ENCODE assay signal across 10 cellular contexts in genomic region chr5:93572101-93572772, GRCh38. TPM values are rescaled to one million over a fixed set of nuclear protein-coding genes. Genes with fewer than 3 reads are reported as not detected.
DNase-seq lines count a peak whose midpoint lies in the region; ATAC-seq, FAIRE-seq and TF ChIP-seq lines count a peak whose summit lies in the region.
"Had no signal": no experiment of that assay in that cellular context is flagged by ENCODE, and none has a peak within 500 bp of the region (broad histone marks: within the 10 kb centered on the region; RNA-seq: fewer than 3 reads in every experiment).

No MANE protein-coding gene starts in this region.

- H3K9me3 ChIP-seq in NT2/D1 (ENCODE audit: insufficient read depth, low read length) (no peaks in the 10 kb centered on the region), pancreas (no peaks in the 10 kb centered on the region)

- H3K27ac ChIP-seq in pancreas, result no peak overlapping the region

- FAIRE-seq in pancreas (lab: Jason Lieb, UNC), result no peak

- DNase-seq in COLO668 (lab: John Stamatoyannopoulos, UW; ENCODE audit: unreplicated experiment) (peak; percentile 33), NT2/D1 (ENCODE audit: low read depth, low spot score) (no peak), fibroblast of the aortic adventitia (ENCODE audit: low read depth) (no peak), pancreas (peak in 1 of 6 donors; percentile 65), RPMI8226 (no peak), NCI-H146 (lab: John Stamatoyannopoulos, UW) (no peak), middle frontal gyrus (ENCODE audit: extremely low spot score, low spot score) (no peak)
- DNase-seq: DND-41 had no signal

- no peak for TF ChIP-seq CTCF in fibroblast of the aortic adventitia (IDR thresholded peaks at IDR 0.05; ENCODE audit: insufficient read depth, low read length)
- no peak for TF ChIP-seq CTCF in pancreas (IDR thresholded peaks at IDR 0.05)

- intact Hi-C loops in pancreas (cut with DNase I), result no loop called here

- H3K27me3 ChIP-seq in NT2/D1 (ENCODE audit: insufficient read depth, insufficient read length), result peaks cover 91% of the 10 kb centered on the region
- H3K27me3 ChIP-seq in pancreas, result peaks cover 0 to 12% (median 3%) of the 10 kb centered on the region in 4 donors

- H3K4me3 ChIP-seq in NT2/D1 (ENCODE audit: insufficient read length, low read depth) (peak overlapping the region; percentile 37), fibroblast of the aortic adventitia (ENCODE audit: low read depth, low read length) (peak overlapping the region; percentile 44), pancreas (peak overlapping the region in 1 of 4 donors; percentile 20)

- H3K36me3 ChIP-seq in NT2/D1 (ENCODE audit: insufficient read depth, insufficient read length, low read length) (no peaks in the 10 kb centered on the region), pancreas (no peaks in the 10 kb centered on the region)

- WGBS in pancreas, 2 donors, result 9 to 14% methylated on average over 46 of the region's 46 CpGs

- H3K4me1 ChIP-seq in NT2/D1 (ENCODE audit: insufficient read depth, insufficient read length), result peaks cover 9% of the 10 kb centered on the region
- peaks cover 0 to 2% (median 0%) of the 10 kb centered on the region in 3 donors for H3K4me1 ChIP-seq in pancreas

- no peak overlapping the region for H3K9ac ChIP-seq in NT2/D1 (ENCODE audit: insufficient read length, low read depth)

- ATAC-seq in pancreas, result peak in 3 of 4 donors; percentile 31 to 41 (median 35)
- ATAC-seq in HG03571 (IDR thresholded peaks at IDR 0.05; ENCODE audit: unreplicated experiment), result no peak
- ATAC-seq: activated naive CD4-positive, alpha-beta T cell treated with anti-CD3 and anti-CD28 coated beads, Interleukin-2, amount 50 U/mL, for 72 hours had no signal

RNA-seq across cellular contexts. Expression of gene NR2F1-AS1, which starts 8.8 kb away (rescaled TPM):
- total RNA-seq in fibroblast of the aortic adventitia (ENCODE audit: low replicate concordance) (11.8 and 23.7 TPM in 2 replicates), pancreas (1 to 10 TPM in 5 of 6 donors, under 1 TPM in 1; 0.65 to 2.7 (median 2.0) TPM)
- polyA plus RNA-seq in pancreas, result 1 to 10 TPM; 3.1 to 4.4 TPM
- total RNA-seq: activated naive CD4-positive, alpha-beta T cell treated with anti-CD3 and anti-CD28 coated beads, Interleukin-2, amount 50 U/mL, for 72 hours had no signal

RNA-seq across cellular contexts. Expression of gene NR2F1, which starts 10.8 kb away (rescaled TPM):
- total RNA-seq in fibroblast of the aortic adventitia (ENCODE audit: low replicate concordance) (8.0 and 20.5 TPM in 2 replicates), pancreas (1 to 10 TPM; 1.4 to 8.1 (median 5.6) TPM)
- 1 to 10 TPM; 4.3 to 4.4 TPM for polyA plus RNA-seq in pancreas
- total RNA-seq: activated naive CD4-positive, alpha-beta T cell treated with anti-CD3 and anti-CD28 coated beads, Interleukin-2, amount 50 U/mL, for 72 hours had no signal
